9 cellular contexts compared by ENCODE assay signal in the genomic region with DNA sequence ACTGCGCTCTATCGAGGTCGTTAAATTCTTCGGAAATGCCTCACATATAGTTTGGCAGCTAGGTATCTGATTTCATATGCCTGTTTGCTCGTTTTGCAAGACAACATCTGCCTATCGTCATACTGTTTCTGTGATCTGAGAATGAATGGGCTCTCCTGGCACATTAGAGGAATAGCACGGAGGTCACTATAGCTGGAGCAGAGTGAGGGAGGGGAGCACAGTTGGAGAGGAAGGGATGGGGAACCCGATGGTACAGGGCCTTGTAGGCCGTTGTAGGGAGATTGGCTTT. TPM values are rescaled to one million over a fixed set of nuclear protein-coding genes. Genes with fewer than 3 reads are reported as not detected.
DNase-seq lines count a peak whose midpoint lies in the region; ATAC-seq and TF ChIP-seq lines count a peak whose summit lies in the region.
"Had no signal": no experiment of that assay in that cellular context is flagged by ENCODE, and none has a peak within 500 bp of the region (broad histone marks: within the 10 kb centered on the region; RNA-seq: fewer than 3 reads in every experiment).

No MANE protein-coding gene starts in this region.

- H3K36me3 Mint-ChIP-seq in osteocyte (ENCODE audit: unreplicated experiment): peaks cover 7% of the 10 kb centered on the region

- H3K9me3 ChIP-seq in DND-41 (ENCODE audit: insufficient read depth, low read length, severe bottlenecking) (no peaks in the 10 kb centered on the region), Panc1 (ENCODE audit: control insufficient read depth, insufficient read depth, low read depth, low read length) (no peaks in the 10 kb centered on the region)

- peak overlapping the region; percentile 99 for H3K4me2 ChIP-seq in DND-41 (ENCODE audit: insufficient read depth, low read length)

- H3K4me3 ChIP-seq in DND-41 (ENCODE audit: low read depth in 1 of 2, low read length in 2 of 2): peak overlapping the region; percentile 94 to 100
- H3K4me3 ChIP-seq in Panc1 (ENCODE audit: low read depth in 2 of 2, low read length in 2 of 2): peak overlapping the region; percentile 77 to 98
- peak overlapping the region; percentile 79 for H3K4me3 ChIP-seq in epithelial cell of esophagus (ENCODE audit: low read length)

- H3K27ac ChIP-seq in DND-41 (ENCODE audit: low read length) (peak overlapping the region; percentile 91), Panc1 (ENCODE audit: low read length) (peak overlapping the region; percentile 99)

- no peak for DNase-seq in DND-41
- no peak for DNase-seq in Panc1 (ENCODE audit: low read depth, low spot score)
- DNase-seq in epithelial cell of esophagus (ENCODE audit: low read depth): peak; percentile 29
- no peak for DNase-seq in osteocyte (ENCODE audit: extremely low spot score, unreplicated experiment)
- DNase-seq in UCSD-AML1 (lab: John Stamatoyannopoulos, UW; ENCODE audit: unreplicated experiment): no peak
- no peak for DNase-seq in stimulated activated CD4-positive, alpha-beta T cell treated with anti-CD3 and anti-CD28 coated beads, Interleukin-12 subunit alpha, Interleukin-12 subunit beta, amount 100 ng/mL, for 4 hours
- DNase-seq in G401 (ENCODE audit: low spot score): no peak

- H3K36me3 ChIP-seq in DND-41 (ENCODE audit: insufficient read depth, low read length) (peaks cover 15% of the 10 kb centered on the region), Panc1 (ENCODE audit: control insufficient read depth, insufficient read depth, low read length) (peaks cover 8% of the 10 kb centered on the region)

- intact Hi-C loops in Panc1 (cut with micrococcal nuclease; ENCODE audit: unreplicated experiment): no loop called here

- peak overlapping the region; percentile 68 for H2AFZ ChIP-seq in DND-41 (ENCODE audit: low read depth, low read length)

- peak overlapping the region; percentile 93 for H3K27ac Mint-ChIP-seq in osteocyte (ENCODE audit: unreplicated experiment)

- ATAC-seq in DND-41 (ENCODE audit: insufficient read depth, low read depth) (no peak), Panc1 (no peak), HG03280 (IDR thresholded peaks at IDR 0.05; ENCODE audit: unreplicated experiment) (no peak)

- no TSS peak for BruUV-seq in Panc1 (replicated peaks; lab: Mats Ljungman, UMichigan)

- peaks cover 22% of the 10 kb centered on the region; the same call in 1 of the 2 replicates for H4K20me1 ChIP-seq in DND-41 (ENCODE audit: insufficient read depth, low read length)

- H3K9me3 Mint-ChIP-seq in osteocyte (ENCODE audit: unreplicated experiment): peaks cover 3% of the 10 kb centered on the region

- TF ChIP-seq CTCF in DND-41 (IDR thresholded peaks at IDR 0.05; ENCODE audit: borderline replicate concordance, extremely low read depth, low read length, poor library complexity, severe bottlenecking) (no peak), Panc1 (IDR thresholded peaks at IDR 0.05) (no peak), epithelial cell of esophagus (IDR thresholded peaks at IDR 0.05; ENCODE audit: insufficient read depth, low read depth, low read length, missing control alignments) (no peak), osteocyte (IDR thresholded peaks at IDR 0.05) (no peak)

- no peaks in the 10 kb centered on the region for H3K27me3 Mint-ChIP-seq in osteocyte (ENCODE audit: unreplicated experiment)

- H3K4me1 Mint-ChIP-seq in osteocyte (ENCODE audit: unreplicated experiment): peaks cover 24% of the 10 kb centered on the region

- in situ Hi-C loops in Panc1 (cut with HindIII; ENCODE audit: low pct_unique_long_range_greater_than_20kb, low sequenced_read_pairs): no loop called here
- in situ Hi-C loops in G401 (cut with HindIII; ENCODE audit: low sequenced_read_pairs): no loop called here

- POLR2A ChIA-PET in Panc1 (lab: Charles Lee): no interaction called here

- CTCF ChIA-PET in Panc1 (lab: Charles Lee): no interaction called here

- H3K79me2 ChIP-seq in DND-41 (ENCODE audit: insufficient read depth, low read length): peaks cover 58% of the 10 kb centered on the region

- H3K4me3 Mint-ChIP-seq in osteocyte (ENCODE audit: unreplicated experiment): peak overlapping the region; percentile 84

- H3K9ac ChIP-seq in DND-41 (ENCODE audit: low read depth, low read length): peak overlapping the region; percentile 93

- H3K4me1 ChIP-seq in DND-41 (ENCODE audit: insufficient read depth, low read length) (peaks cover 49% of the 10 kb centered on the region), Panc1 (ENCODE audit: control insufficient read depth, insufficient read depth, low read length) (peaks cover 39% of the 10 kb centered on the region)

- H3K27me3 ChIP-seq in DND-41 (ENCODE audit: insufficient read depth, low read length, poor library complexity) (no peaks in the 10 kb centered on the region), Panc1 (ENCODE audit: control insufficient read depth, insufficient read depth, low read length) (no peaks in the 10 kb centered on the region)

RNA-seq across cellular contexts. Expression of gene IKBKG, which starts 0.6 kb away (rescaled TPM):
- total RNA-seq in Panc1 (2021; ENCODE audit: unreplicated experiment) (76.3 TPM), osteocyte (23.6 and 25.0 TPM in 2 replicates)
- 104 TPM for polyA plus RNA-seq in Panc1 (2012; ENCODE audit: insufficient read length)
- 12.0 and 13.2 TPM in 2 replicates for total RNA-seq in G401 (2014; rRNA removed; shearing (Covaris generic))

RNA-seq across cellular contexts. Expression of gene G6PD, which starts 1.3 kb away (rescaled TPM):
- total RNA-seq in Panc1 (2021; ENCODE audit: unreplicated experiment): 615 TPM
- 973 TPM for polyA plus RNA-seq in Panc1 (2012; ENCODE audit: insufficient read length)
- total RNA-seq in osteocyte: 103 and 108 TPM in 2 replicates
- total RNA-seq in G401 (2014; rRNA removed; shearing (Covaris generic)): 32.0 and 32.9 TPM in 2 replicates

RNA-seq across cellular contexts. Expression of gene FAM3A, which starts 31.9 kb away (rescaled TPM):
- 88.8 TPM for total RNA-seq in Panc1 (2021; ENCODE audit: unreplicated experiment)
- polyA plus RNA-seq in Panc1 (2012; ENCODE audit: insufficient read length): 137 TPM
- 38.2 and 40.4 TPM in 2 replicates for total RNA-seq in osteocyte
- total RNA-seq in G401 (2014; rRNA removed; shearing (Covaris generic)): 47.5 and 47.8 TPM in 2 replicates

RNA-seq across cellular contexts. Expression of gene CTAG1A, which starts 37.0 kb away (rescaled TPM):
- total RNA-seq in Panc1 (2021; ENCODE audit: unreplicated experiment) (not detected), osteocyte (not detected in 2 replicates)
- not detected for polyA plus RNA-seq in Panc1 (2012; ENCODE audit: insufficient read length)
- not detected in 2 replicates for total RNA-seq in G401 (2014; rRNA removed; shearing (Covaris generic))
- total RNA-seq: lung microvascular endothelial cell had no signal

RNA-seq across cellular contexts. Expression of gene SLC10A3, which starts 57.5 kb away (rescaled TPM):
- 64.1 TPM for total RNA-seq in Panc1 (2021; ENCODE audit: unreplicated experiment)
- polyA plus RNA-seq in Panc1 (2012; ENCODE audit: insufficient read length): 92.1 TPM
- 20.6 and 22.4 TPM in 2 replicates for total RNA-seq in osteocyte
- 12.6 and 24.0 TPM in 2 replicates for total RNA-seq in G401 (2014; rRNA removed; shearing (Covaris generic))
